Comparison of ENCODE assay signal across 8 cellular contexts in genomic region chr6:31546339-31546961, GRCh38. TPM values are rescaled to one million over a fixed set of nuclear protein-coding genes. Genes with fewer than 3 reads are reported as not detected.
DNase-seq lines count a peak whose midpoint lies in the region; ATAC-seq, FAIRE-seq and TF ChIP-seq lines count a peak whose summit lies in the region.

Gene ATP6V1G2, minus strand, starts transcription at chr6:31546608. Its CDS starts 49 bp downstream, at chr6:31546559.

- peak; percentile 83 for FAIRE-seq in GM12891 (lab: Jason Lieb, UNC)

- H3K27ac ChIP-seq in caudate nucleus (ENCODE audit: low read depth, low read length): peak within 1 kb of the TSS; percentile 89

- DNase-seq in GM12891 (ENCODE audit: insufficient read length, low spot score) (no peak), NCI-H226 (peak; percentile 79), caudate nucleus (lab: John Stamatoyannopoulos, UW) (peak; percentile 23 to 99 (median 89)), iris pigment epithelial cell (ENCODE audit: low read depth) (peak; percentile 91)
- peak; percentile 58 to 86 (median 68) for DNase-seq in activated CD4-positive, CD25-positive, alpha-beta regulatory T cell (lab: John Stamatoyannopoulos, UW)
- peak; percentile 81 for DNase-seq in stimulated activated CD4-positive, alpha-beta T cell treated with anti-CD3 and anti-CD28 coated beads, Interleukin-12 subunit alpha, Interleukin-12 subunit beta, amount 100 ng/mL, for 4 hours

- no peak for TF ChIP-seq POLR2A in GM12891 (IDR thresholded peaks at IDR 0.05; ENCODE audit: low read depth, low read length)

- peak; percentile 49 for ATAC-seq in HG03280 (IDR thresholded peaks at IDR 0.05; ENCODE audit: unreplicated experiment)
- ATAC-seq in GM19395 (IDR thresholded peaks at IDR 0.05; ENCODE audit: unreplicated experiment): no peak

TF ChIP-seq in GM12891, 5 proteins besides CTCF, POLR2A, EP300 and RAD21:
- TF ChIP-seq TAF1 (IDR thresholded peaks at IDR 0.05; ENCODE audit: low read depth, low read length): no peak
- TF ChIP-seq POLR2AphosphoS5 (IDR thresholded peaks at IDR 0.05; ENCODE audit: low read depth, low read length): no peak
- TF ChIP-seq PAX5 (IDR thresholded peaks at IDR 0.05; ENCODE audit: insufficient read depth, low read length, severe bottlenecking): peak; percentile 26

RNA-seq across cellular contexts. Expression of gene ATP6V1G2, which starts in this region (rescaled TPM):
- 4.4 TPM for polyA plus RNA-seq in GM12891 (2012; ENCODE audit: low read depth, missing spikeins)
